ENCODE assay signal across 31 cellular contexts in the genomic region with DNA sequence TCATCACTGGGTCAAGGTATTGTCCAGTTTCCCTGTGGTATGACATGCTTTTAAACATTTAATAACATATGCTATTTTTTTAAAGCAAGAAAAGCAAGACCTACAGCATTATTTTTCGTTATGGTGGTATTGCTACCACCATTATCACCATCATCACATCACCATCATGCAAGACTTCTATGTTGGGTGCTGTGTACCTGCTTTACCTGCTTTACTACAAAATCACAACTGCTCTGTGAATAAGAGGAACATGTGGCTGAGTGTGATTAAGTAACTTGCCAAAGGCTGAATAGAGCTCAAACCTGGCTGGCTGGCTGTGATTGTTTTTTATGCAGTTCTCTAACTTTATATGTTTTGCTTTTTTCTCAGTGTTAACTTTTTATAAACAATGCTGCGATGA.
"Had no signal": no experiment of that assay in that cellular context is flagged by ENCODE, and none has a peak within 500 bp of the region (broad histone marks: within the 10 kb centered on the region; RNA-seq: fewer than 3 reads in every experiment).

No MANE protein-coding gene starts in this region.

- H3K36me3 ChIP-seq: neural progenitor cell, ovary, right lobe of liver, sigmoid colon, suprapubic skin, tibial artery, transverse colon, upper lobe of right lung, vagina had no signal

- H3K27me3 Mint-ChIP-seq: progenitor cell of endocrine pancreas; stimulated activated memory B cell treated with anti-CD40 and anti-IgM and Interleukin-4, amounts not matched to agents 10 μg/mL and 1 μg/mL and 100 μg/mL, for 72 hours; type B pancreatic cell had no signal

- H3K27me3 ChIP-seq: neural progenitor cell, ovary, right lobe of liver, sigmoid colon, suprapubic skin, testis, tibial artery, transverse colon, upper lobe of right lung, vagina had no signal

- H3K27ac Mint-ChIP-seq: naive thymus-derived CD4-positive, alpha-beta T cell; natural killer cell; nephron; neural progenitor cell; progenitor cell of endocrine pancreas; stimulated activated memory B cell treated with anti-CD40 and anti-IgM and Interleukin-4, amounts not matched to agents 10 μg/mL and 1 μg/mL and 100 μg/mL, for 72 hours; stimulated activated naive CD8-positive, alpha-beta T cell treated with anti-CD3 and anti-CD28 coated beads, Interleukin-15, amount 100 ng/mL, for 72 hours; type B pancreatic cell had no signal

- H3K36me3 Mint-ChIP-seq: naive thymus-derived CD4-positive, alpha-beta T cell; natural killer cell; neural progenitor cell; stimulated activated memory B cell treated with anti-CD40 and anti-IgM and Interleukin-4, amounts not matched to agents 10 μg/mL and 1 μg/mL and 100 μg/mL, for 72 hours; type B pancreatic cell had no signal

- H3K4me3 Mint-ChIP-seq: naive thymus-derived CD4-positive, alpha-beta T cell; natural killer cell; nephron; neural progenitor cell; stimulated activated memory B cell treated with anti-CD40 and anti-IgM and Interleukin-4, amounts not matched to agents 10 μg/mL and 1 μg/mL and 100 μg/mL, for 72 hours; stimulated activated naive CD8-positive, alpha-beta T cell treated with anti-CD3 and anti-CD28 coated beads, Interleukin-15, amount 100 ng/mL, for 72 hours; type B pancreatic cell had no signal

- H3K9me3 ChIP-seq: ovary, psoas muscle, right lobe of liver, sigmoid colon, suprapubic skin, testis, tibial artery, transverse colon, upper lobe of right lung, vagina had no signal

- H3K4me3 ChIP-seq: neural progenitor cell, ovary, psoas muscle, right lobe of liver, sigmoid colon, suprapubic skin, testis, tibial artery, transverse colon, upper lobe of right lung, vagina had no signal

- H3K4me1 Mint-ChIP-seq: nephron; neural progenitor cell; stimulated activated memory B cell treated with anti-CD40 and anti-IgM and Interleukin-4, amounts not matched to agents 10 μg/mL and 1 μg/mL and 100 μg/mL, for 72 hours had no signal

- H3K27ac ChIP-seq: neural progenitor cell, ovary, parathyroid adenoma, psoas muscle, right lobe of liver, sigmoid colon, suprapubic skin, testis, tibial artery, transverse colon, upper lobe of right lung, vagina had no signal

- H3K4me1 ChIP-seq: neural progenitor cell, parathyroid adenoma, psoas muscle, right lobe of liver, testis had no signal

- H3K9me3 Mint-ChIP-seq: natural killer cell; neural progenitor cell; stimulated activated memory B cell treated with anti-CD40 and anti-IgM and Interleukin-4, amounts not matched to agents 10 μg/mL and 1 μg/mL and 100 μg/mL, for 72 hours; stimulated activated naive CD8-positive, alpha-beta T cell treated with anti-CD3 and anti-CD28 coated beads, Interleukin-15, amount 100 ng/mL, for 72 hours; type B pancreatic cell had no signal

- DNase-seq: naive thymus-derived CD4-positive, alpha-beta T cell; natural killer cell; occipital lobe; ovary; posterior cingulate gyrus; psoas muscle; right cardiac atrium; right lobe of liver; sigmoid colon; small intestine; stimulated activated CD4-positive, alpha-beta T cell treated with anti-CD3 and anti-CD28 coated beads, Interleukin-12 subunit alpha, Interleukin-12 subunit beta, amount 100 ng/mL, for 4 hours; stimulated activated CD4-positive, alpha-beta T cell treated with anti-CD3 and anti-CD28 coated beads, Interleukin-1b, Interleukin-23, amount 100 ng/mL, for 48 hours; stimulated activated CD4-positive, alpha-beta T cell treated with anti-CD3 and anti-CD28 coated beads, Interleukin-4, amount 100 ng/mL, for 1 hour; stimulated activated CD4-positive, alpha-beta T cell treated with anti-CD3 and anti-CD28 coated beads, Interleukin-4, amount 100 ng/mL, for 4 hours; stimulated activated CD8-positive, alpha-beta memory T cell treated with anti-CD3 and anti-CD28 coated beads, Interleukin-4, amount 100 ng/mL, for 48 hours; stimulated activated naive CD4-positive, alpha-beta T cell; stimulated activated naive CD8-positive, alpha-beta T cell treated with anti-CD3 and anti-CD28 coated beads, Interleukin-15, amount 100 ng/mL, for 72 hours; stimulated activated naive CD8-positive, alpha-beta T cell treated with anti-CD3 and anti-CD28 coated beads, Interleukin-15, Interleukin-2, amounts not matched to agents 100 U/mL and 50 U/mL, for 24 hours; substantia nigra; testis; tibial artery; transverse colon; upper lobe of right lung had no signal
